ENCODE assay signal across 8 cellular contexts in genomic region chr17:65027305-65027704, GRCh38. TPM values are rescaled to one million over a fixed set of nuclear protein-coding genes. Genes with fewer than 3 reads are reported as not detected.
A peak's percentile ranks its signal among the peaks of the same experiment; 100 is the strongest.
DNase-seq lines count a peak whose midpoint lies in the region; ATAC-seq, FAIRE-seq and TF ChIP-seq lines count a peak whose summit lies in the region.

No MANE protein-coding gene starts in this region.

- FAIRE-seq in small intestine (lab: Jason Lieb, UNC) = no peak

- H3K36me3 ChIP-seq in small intestine (ENCODE audit: control insufficient read depth in 2 of 2, insufficient read depth in 2 of 2, low read length in 2 of 2) (peaks cover 0 to 3% of the 10 kb centered on the region in 2 donors), psoas muscle (ENCODE audit: insufficient read depth in 1 of 2, low read depth in 1 of 2) (no peaks in the 10 kb centered on the region)

- WGBS in small intestine, 3 donors = 77 to 83% (median 79%) methylated on average over 2 of the region's 2 CpGs
- WGBS in psoas muscle, 3 donors = 86 to 91% (median 90%) methylated on average over 2 of the region's 2 CpGs

- peak; percentile 83 for DNase-seq in activated effector memory CD4-positive, alpha-beta T cell treated with anti-CD3 and anti-CD28 coated beads, Interleukin-2, amount 50 U/mL, for 16 hours
- DNase-seq in activated effector memory CD4-positive, alpha-beta T cell treated with Interleukin-2 at 50 U/mL for 16 hours = no peak
- DNase-seq in M059J (ENCODE audit: low read depth) (peak; percentile 75), fibroblast of the conjunctiva (ENCODE audit: low read depth) (peak; percentile 18), small intestine (no peak), psoas muscle (no peak)
- DNase-seq in activated CD4-positive, alpha-beta T cell treated with anti-CD3 and anti-CD28 coated beads, Interleukin-2, amount 50 U/mL, for 1 hour = peak; percentile 58
- DNase-seq in stimulated activated CD8-positive, alpha-beta memory T cell treated with anti-CD3 and anti-CD28 coated beads, Interleukin-4, amount 100 ng/mL, for 24 hours (ENCODE audit: low read depth) = peak; percentile 25

- peaks cover 6 to 17% of the 10 kb centered on the region in 2 donors for H3K4me1 ChIP-seq in small intestine (ENCODE audit: control insufficient read depth in 2 of 2, insufficient read depth in 1 of 2, low read depth in 1 of 2, low read length in 1 of 2)
- H3K4me1 ChIP-seq in psoas muscle = peaks cover 46% of the 10 kb centered on the region

- TF ChIP-seq CTCF in psoas muscle (IDR thresholded peaks at IDR 0.05) = no peak

- no peaks in the 10 kb centered on the region for H3K9me3 ChIP-seq in small intestine (ENCODE audit: control insufficient read depth, low read depth)
- H3K9me3 ChIP-seq in psoas muscle = no peaks in the 10 kb centered on the region

- intact Hi-C loops in psoas muscle (cut with DNase I) = no loop called here

- H3K27me3 ChIP-seq in small intestine (ENCODE audit: control insufficient read depth in 2 of 2, insufficient read depth in 2 of 2, low read length in 2 of 2) (no peaks in the 10 kb centered on the region), psoas muscle (ENCODE audit: insufficient read depth in 3 of 3, low read length in 2 of 3) (no peaks in the 10 kb centered on the region)

- H3K4me3 ChIP-seq in small intestine (ENCODE audit: low read depth in 1 of 2, low read length in 2 of 2) = no peak overlapping the region
- no peak overlapping the region for H3K4me3 ChIP-seq in psoas muscle

- no peak overlapping the region for H3K27ac ChIP-seq in small intestine (ENCODE audit: low read depth in 1 of 2, low read length in 1 of 2)
- H3K27ac ChIP-seq in psoas muscle = no peak overlapping the region

- ATAC-seq in psoas muscle = no peak

RNA-seq across cellular contexts. Expression of gene GNA13, which starts 29.2 kb away (rescaled TPM):
- 40.4 and 61.9 TPM in 2 replicates for total RNA-seq in M059J (2014; rRNA removed; shearing (Covaris generic))
- polyA plus RNA-seq in small intestine = 10 to 100 TPM; 19.8 to 30.0 (median 27.3) TPM
- 10 to 100 TPM; 34.2 to 85.5 (median 50.4) TPM for total RNA-seq in psoas muscle
- polyA plus RNA-seq in psoas muscle = 10 to 100 TPM; 32.7 to 67.2 (median 38.1) TPM

Comparison
In these comparisons a context has a peak if more than half of its experiments do, and no peak if none do; other contexts are left out.
1. DNase-seq: peak in activated effector memory CD4-positive, alpha-beta T cell treated with anti-CD3 and anti-CD28 coated beads, Interleukin-2, amount 50 U/mL, for 16 hours (single experiment), M059J (single experiment), activated CD4-positive, alpha-beta T cell treated with anti-CD3 and anti-CD28 coated beads, Interleukin-2, amount 50 U/mL, for 1 hour (single experiment), fibroblast of the conjunctiva (single experiment) and stimulated activated CD8-positive, alpha-beta memory T cell treated with anti-CD3 and anti-CD28 coated beads, Interleukin-4, amount 100 ng/mL, for 24 hours (single experiment); none in activated effector memory CD4-positive, alpha-beta T cell treated with Interleukin-2 at 50 U/mL for 16 hours (single experiment), small intestine (single experiment) and psoas muscle (0 of 2).